Comparison of ENCODE assay signal across 1 cellular context in genomic region chr3:46936733-46937250, GRCh38.
TF ChIP-seq lines count a peak whose summit lies in the region.

No MANE protein-coding gene starts in this region.

TF ChIP-seq in K562, 482 proteins besides CTCF, POLR2A, EP300 and RAD21:
- TF ChIP-seq ZMIZ1 (IDR thresholded peaks at IDR 0.05; ENCODE audit: low read depth in 2 of 2, low read length in 2 of 2), result no peak
- TF ChIP-seq ZNF444 (CRISPR knock-in tag; IDR thresholded peaks at IDR 0.05), result no peak
- no peak for TF ChIP-seq ETV1 (tag; conservative IDR thresholded peaks at IDR 0.05; ENCODE audit: low read depth)
- TF ChIP-seq ZBTB5 (IDR thresholded peaks at IDR 0.05), result no peak
- no peak for TF ChIP-seq ZNF184 (CRISPR knock-in tag; IDR thresholded peaks at IDR 0.05)
- TF ChIP-seq ZNF280B (CRISPR knock-in tag; IDR thresholded peaks at IDR 0.05), result no peak
- no peak for TF ChIP-seq ZNF507 (tag; conservative IDR thresholded peaks at IDR 0.05)
- no peak for TF ChIP-seq ELK1 (CRISPR knock-in tag; IDR thresholded peaks at IDR 0.05)
- TF ChIP-seq CCNT2 (IDR thresholded peaks at IDR 0.05; ENCODE audit: borderline replicate concordance, extremely low read depth, insufficient read length, low read depth, low read length), result no peak
- no peak for TF ChIP-seq KLF16 (IDR thresholded peaks at IDR 0.05)
